In the genomic region with DNA sequence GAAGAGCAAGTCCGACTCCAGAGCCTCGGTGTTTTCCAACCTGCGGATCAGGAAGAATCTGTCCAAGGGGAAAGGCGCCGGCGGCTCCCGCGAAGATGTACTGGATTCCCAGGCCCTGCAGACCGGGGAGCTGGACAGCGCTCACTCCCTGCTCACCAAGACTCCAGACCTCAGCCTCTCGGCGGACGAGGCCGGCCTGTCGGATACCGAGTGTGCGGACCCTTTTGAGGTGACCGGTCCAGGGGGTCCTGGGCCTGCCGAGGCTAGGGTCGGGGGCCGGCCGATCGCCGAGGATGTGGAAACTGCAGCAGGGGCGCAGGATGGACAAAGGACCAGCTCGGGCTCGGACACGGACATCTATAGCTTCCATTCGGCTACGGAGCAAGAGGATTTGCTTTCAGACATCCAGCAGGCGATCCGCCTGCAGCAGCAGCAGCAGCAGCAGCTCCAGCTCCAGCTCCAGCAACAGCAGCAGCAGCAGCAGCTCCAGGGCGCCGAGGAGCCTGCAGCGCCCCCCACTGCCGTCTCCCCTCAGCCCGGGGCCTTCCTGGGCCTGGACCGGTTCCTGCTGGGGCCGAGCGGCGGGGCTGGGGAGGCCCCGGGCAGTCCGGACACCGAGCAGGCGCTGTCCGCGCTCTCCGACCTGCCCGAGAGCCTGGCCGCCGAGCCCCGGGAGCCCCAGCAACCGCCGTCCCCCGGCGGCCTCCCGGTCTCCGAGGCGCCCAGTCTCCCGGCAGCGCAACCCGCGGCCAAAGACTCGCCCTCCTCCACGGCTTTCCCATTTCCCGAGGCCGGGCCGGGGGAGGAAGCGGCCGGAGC, we compare ENCODE assay signal across 9 cellular contexts. TPM values are rescaled to one million over a fixed set of nuclear protein-coding genes. Genes with fewer than 3 reads are reported as not detected.
A peak's percentile ranks its signal among the peaks of the same experiment; 100 is the strongest.
DNase-seq lines count a peak whose midpoint lies in the region; ATAC-seq and TF ChIP-seq lines count a peak whose summit lies in the region.
"Had no signal": no experiment of that assay in that cellular context is flagged by ENCODE, and none has a peak within 500 bp of the region (broad histone marks: within the 10 kb centered on the region; RNA-seq: fewer than 3 reads in every experiment).

No MANE protein-coding gene starts in this region.

- H3K36me3 ChIP-seq in esophagus (ENCODE audit: control insufficient read depth in 2 of 2, insufficient read depth in 2 of 2, low read length in 1 of 2) (no peaks in the 10 kb centered on the region), neural progenitor cell (no peaks in the 10 kb centered on the region)

- H2AFZ ChIP-seq in neural progenitor cell (replicated peaks), result peak overlapping the region; percentile 99

- H3K9me3 ChIP-seq in esophagus (ENCODE audit: control insufficient read depth in 2 of 2, insufficient read depth in 1 of 2, low read depth in 1 of 2, low read length in 1 of 2) (no peaks in the 10 kb centered on the region), neural progenitor cell (ENCODE audit: low read depth) (no peaks in the 10 kb centered on the region)

- no peaks in the 10 kb centered on the region for H3K9me3 Mint-ChIP-seq in neural progenitor cell
- H3K9me3 Mint-ChIP-seq: natural killer cell treated with Interleukin-12 subunit alpha and Interleukin-12 subunit beta and Interleukin-15 and Interleukin-18, amount 100 ng/mL, for 72 hours had no signal

- peaks cover 3% of the 10 kb centered on the region for H3K36me3 Mint-ChIP-seq in neural progenitor cell
- H3K36me3 Mint-ChIP-seq: natural killer cell treated with Interleukin-12 subunit alpha and Interleukin-12 subunit beta and Interleukin-15 and Interleukin-18, amount 100 ng/mL, for 72 hours had no signal

- H3K4me3 Mint-ChIP-seq in neural progenitor cell, result peak overlapping the region; percentile 90
- H3K4me3 Mint-ChIP-seq: natural killer cell treated with Interleukin-12 subunit alpha and Interleukin-12 subunit beta and Interleukin-15 and Interleukin-18, amount 100 ng/mL, for 72 hours had no signal

- H3K79me2 ChIP-seq in neural progenitor cell (ENCODE audit: low read depth), result no peaks in the 10 kb centered on the region

- peaks cover 0 to 4% of the 10 kb centered on the region in 2 donors for H3K4me1 ChIP-seq in esophagus (ENCODE audit: control insufficient read depth in 2 of 2, insufficient read depth in 2 of 2, low read length in 1 of 2)
- H3K4me1 ChIP-seq in neural progenitor cell, result peaks cover 20% of the 10 kb centered on the region

- peak; percentile 54 for DNase-seq in EL
- DNase-seq in NCI-H748 (lab: John Stamatoyannopoulos, UW; ENCODE audit: unreplicated experiment), result peak; percentile 59
- peak; percentile 70 for DNase-seq in neural progenitor cell (ENCODE audit: low spot score)
- no peak for DNase-seq in left lobe of liver (ENCODE audit: low spot score)

- H3K27me3 ChIP-seq in esophagus (ENCODE audit: control insufficient read depth in 1 of 2, insufficient read depth in 2 of 2, low read length in 2 of 2) (peaks cover 3 to 17% of the 10 kb centered on the region in 2 donors), neural progenitor cell (peaks cover 63% of the 10 kb centered on the region)

- H3K4me1 Mint-ChIP-seq in neural progenitor cell, result peaks cover 40% of the 10 kb centered on the region

- H3K27ac ChIP-seq in esophagus (ENCODE audit: low read depth in 2 of 2, low read length in 1 of 2), result no peak overlapping the region
- H3K27ac ChIP-seq in neural progenitor cell, result no peak overlapping the region

- peaks cover 16% of the 10 kb centered on the region for H4K20me1 ChIP-seq in neural progenitor cell (ENCODE audit: low read depth)

- H3F3A ChIP-seq in neural progenitor cell (ENCODE audit: low read depth), result peaks cover 17% of the 10 kb centered on the region

- H3K4me2 ChIP-seq in neural progenitor cell, result peak overlapping the region; percentile 98

- peaks cover 6% of the 10 kb centered on the region for H3K27me3 Mint-ChIP-seq in neural progenitor cell (ENCODE audit: insufficient read depth, low read depth)

- TF ChIP-seq CTCF in neural progenitor cell (IDR thresholded peaks at IDR 0.05), result peak; percentile 40

- no peak overlapping the region for H3K27ac Mint-ChIP-seq in neural progenitor cell
- H3K27ac Mint-ChIP-seq: natural killer cell treated with Interleukin-12 subunit alpha and Interleukin-12 subunit beta and Interleukin-15 and Interleukin-18, amount 100 ng/mL, for 72 hours had no signal

- ATAC-seq in HG03460 (IDR thresholded peaks at IDR 0.05; ENCODE audit: unreplicated experiment) (no peak), HG03521 (IDR thresholded peaks at IDR 0.05; ENCODE audit: unreplicated experiment) (no peak), left lobe of liver (no peak), HG03565 (IDR thresholded peaks at IDR 0.05; ENCODE audit: unreplicated experiment) (no peak)

- no peak overlapping the region for H3K9ac ChIP-seq in neural progenitor cell

- H3K4me3 ChIP-seq in esophagus (ENCODE audit: low read depth in 1 of 2, low read length in 2 of 2) (peak overlapping the region; percentile 29 to 41), neural progenitor cell (peak overlapping the region; percentile 94)

- WGBS in esophagus, 2 donors, result 2 to 3% methylated on average over 68 to 70 of the region's 70 CpGs

RNA-seq across cellular contexts. Expression of a gene that starts 0.8 kb away (rescaled TPM):
- polyA plus RNA-seq in esophagus, result under 1 TPM; 0.11 to 0.16 TPM
- 1.7 TPM in 2 replicates for total RNA-seq in neural progenitor cell (ENCODE audit: low replicate concordance)
- total RNA-seq in left lobe of liver, result not detected
- total RNA-seq: natural killer cell treated with Interleukin-12 subunit alpha and Interleukin-12 subunit beta and Interleukin-15 and Interleukin-18, amount 100 ng/mL, for 72 hours had no signal
